Comparison of ENCODE assay signal across 2 cellular contexts in the genomic region with DNA sequence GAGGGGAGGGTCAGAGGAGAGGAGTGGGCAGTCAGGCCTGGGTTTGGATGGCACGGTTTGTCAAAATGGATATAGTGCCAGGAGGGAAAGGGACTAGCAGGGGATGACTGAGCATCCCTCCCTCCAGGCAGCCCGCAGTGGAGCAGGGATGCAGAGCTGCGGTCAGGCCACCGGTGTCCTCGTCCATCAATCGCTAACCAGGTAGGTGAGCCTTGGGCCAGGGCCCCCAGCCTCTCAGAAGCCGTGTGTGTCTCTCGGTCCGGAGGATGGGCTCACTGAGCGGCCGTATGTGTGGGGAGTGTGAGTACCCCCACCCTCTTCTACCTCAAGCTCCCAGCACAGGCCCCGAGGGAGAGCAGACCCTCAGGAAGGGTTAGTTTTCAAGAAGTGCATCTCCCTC.
TF ChIP-seq lines count a peak whose summit lies in the region.

No MANE protein-coding gene starts in this region.

TF ChIP-seq in K562, 482 proteins besides CTCF, POLR2A, EP300 and RAD21 (continues in another document):
- TF ChIP-seq ZNF282 (CRISPR knock-in tag; IDR thresholded peaks at IDR 0.05) (no peak), ZNF143 (CRISPR knock-in tag; IDR thresholded peaks at IDR 0.05) (no peak), CGGBP1 (CRISPR knock-in tag; IDR thresholded peaks at IDR 0.05) (no peak), HLTF (IDR thresholded peaks at IDR 0.05) (no peak), NR2F6 (CRISPR knock-in tag; IDR thresholded peaks at IDR 0.05) (no peak), HDAC2 (IDR thresholded peaks at IDR 0.05) (no peak), BRCA1 (IDR thresholded peaks at IDR 0.05) (no peak), BRCA1 (CRISPR knock-in tag; IDR thresholded peaks at IDR 0.05) (no peak), CSDE1 (IDR thresholded peaks at IDR 0.05) (no peak), ILF3 (IDR thresholded peaks at IDR 0.05; ENCODE audit: borderline replicate concordance) (no peak), SLC30A9 (CRISPR knock-in tag; IDR thresholded peaks at IDR 0.05) (no peak), NFIX (CRISPR knock-in tag; IDR thresholded peaks at IDR 0.05; ENCODE audit: low read depth) (no peak), CEBPG (CRISPR knock-in tag; IDR thresholded peaks at IDR 0.05) (no peak), CEBPG (tag; conservative IDR thresholded peaks at IDR 0.05 in 1 of 2, IDR thresholded peaks at IDR 0.05 in 1 of 2) (no peak), TRIM25 (IDR thresholded peaks at IDR 0.05; ENCODE audit: borderline replicate concordance) (no peak)
- TF ChIP-seq, protein P1, sequence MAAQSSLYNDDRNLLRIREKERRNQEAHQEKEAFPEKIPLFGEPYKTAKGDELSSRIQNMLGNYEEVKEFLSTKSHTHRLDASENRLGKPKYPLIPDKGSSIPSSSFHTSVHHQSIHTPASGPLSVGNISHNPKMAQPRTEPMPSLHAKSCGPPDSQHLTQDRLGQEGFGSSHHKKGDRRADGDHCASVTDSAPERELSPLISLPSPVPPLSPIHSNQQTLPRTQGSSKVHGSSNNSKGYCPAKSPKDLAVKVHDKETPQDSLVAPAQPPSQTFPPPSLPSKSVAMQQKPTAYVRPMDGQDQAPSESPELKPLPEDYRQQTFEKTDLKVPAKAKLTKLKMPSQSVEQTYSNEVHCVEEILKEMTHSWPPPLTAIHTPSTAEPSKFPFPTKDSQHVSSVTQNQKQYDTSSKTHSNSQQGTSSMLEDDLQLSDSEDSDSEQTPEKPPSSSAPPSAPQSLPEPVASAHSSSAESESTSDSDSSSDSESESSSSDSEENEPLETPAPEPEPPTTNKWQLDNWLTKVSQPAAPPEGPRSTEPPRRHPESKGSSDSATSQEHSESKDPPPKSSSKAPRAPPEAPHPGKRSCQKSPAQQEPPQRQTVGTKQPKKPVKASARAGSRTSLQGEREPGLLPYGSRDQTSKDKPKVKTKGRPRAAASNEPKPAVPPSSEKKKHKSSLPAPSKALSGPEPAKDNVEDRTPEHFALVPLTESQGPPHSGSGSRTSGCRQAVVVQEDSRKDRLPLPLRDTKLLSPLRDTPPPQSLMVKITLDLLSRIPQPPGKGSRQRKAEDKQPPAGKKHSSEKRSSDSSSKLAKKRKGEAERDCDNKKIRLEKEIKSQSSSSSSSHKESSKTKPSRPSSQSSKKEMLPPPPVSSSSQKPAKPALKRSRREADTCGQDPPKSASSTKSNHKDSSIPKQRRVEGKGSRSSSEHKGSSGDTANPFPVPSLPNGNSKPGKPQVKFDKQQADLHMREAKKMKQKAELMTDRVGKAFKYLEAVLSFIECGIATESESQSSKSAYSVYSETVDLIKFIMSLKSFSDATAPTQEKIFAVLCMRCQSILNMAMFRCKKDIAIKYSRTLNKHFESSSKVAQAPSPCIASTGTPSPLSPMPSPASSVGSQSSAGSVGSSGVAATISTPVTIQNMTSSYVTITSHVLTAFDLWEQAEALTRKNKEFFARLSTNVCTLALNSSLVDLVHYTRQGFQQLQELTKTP (IDR thresholded peaks at IDR 0.05; ENCODE audit: low read depth in 1 of 2, partially characterized antibody in 2 of 2) = no peak
- TF ChIP-seq, protein P2, sequence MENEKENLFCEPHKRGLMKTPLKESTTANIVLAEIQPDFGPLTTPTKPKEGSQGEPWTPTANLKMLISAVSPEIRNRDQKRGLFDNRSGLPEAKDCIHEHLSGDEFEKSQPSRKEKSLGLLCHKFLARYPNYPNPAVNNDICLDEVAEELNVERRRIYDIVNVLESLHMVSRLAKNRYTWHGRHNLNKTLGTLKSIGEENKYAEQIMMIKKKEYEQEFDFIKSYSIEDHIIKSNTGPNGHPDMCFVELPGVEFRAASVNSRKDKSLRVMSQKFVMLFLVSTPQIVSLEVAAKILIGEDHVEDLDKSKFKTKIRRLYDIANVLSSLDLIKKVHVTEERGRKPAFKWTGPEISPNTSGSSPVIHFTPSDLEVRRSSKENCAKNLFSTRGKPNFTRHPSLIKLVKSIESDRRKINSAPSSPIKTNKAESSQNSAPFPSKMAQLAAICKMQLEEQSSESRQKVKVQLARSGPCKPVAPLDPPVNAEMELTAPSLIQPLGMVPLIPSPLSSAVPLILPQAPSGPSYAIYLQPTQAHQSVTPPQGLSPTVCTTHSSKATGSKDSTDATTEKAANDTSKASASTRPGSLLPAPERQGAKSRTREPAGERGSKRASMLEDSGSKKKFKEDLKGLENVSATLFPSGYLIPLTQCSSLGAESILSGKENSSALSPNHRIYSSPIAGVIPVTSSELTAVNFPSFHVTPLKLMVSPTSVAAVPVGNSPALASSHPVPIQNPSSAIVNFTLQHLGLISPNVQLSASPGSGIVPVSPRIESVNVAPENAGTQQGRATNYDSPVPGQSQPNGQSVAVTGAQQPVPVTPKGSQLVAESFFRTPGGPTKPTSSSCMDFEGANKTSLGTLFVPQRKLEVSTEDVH (IDR thresholded peaks at IDR 0.05; ENCODE audit: low read depth, partially characterized antibody) = no peak
- TF ChIP-seq, protein P3, sequence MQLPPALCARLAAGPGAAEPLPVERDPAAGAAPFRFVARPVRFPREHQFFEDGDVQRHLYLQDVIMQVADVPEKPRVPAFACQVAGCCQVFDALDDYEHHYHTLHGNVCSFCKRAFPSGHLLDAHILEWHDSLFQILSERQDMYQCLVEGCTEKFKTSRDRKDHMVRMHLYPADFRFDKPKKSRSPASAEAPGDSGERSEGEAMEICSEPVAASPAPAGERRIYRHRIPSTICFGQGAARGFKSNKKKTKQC (CRISPR knock-in tag; IDR thresholded peaks at IDR 0.05) = no peak

TF ChIP-seq in GM12891, 5 proteins besides CTCF, POLR2A, EP300 and RAD21:
- TF ChIP-seq SPI1 (IDR thresholded peaks at IDR 0.05; ENCODE audit: low read depth, low read length) = no peak
- TF ChIP-seq TAF1 (IDR thresholded peaks at IDR 0.05; ENCODE audit: low read depth, low read length) = no peak
- no peak for TF ChIP-seq POU2F2 (IDR thresholded peaks at IDR 0.05; ENCODE audit: low read depth, low read length)
- TF ChIP-seq PAX5 (IDR thresholded peaks at IDR 0.05; ENCODE audit: insufficient read depth, low read length, severe bottlenecking) = no peak
- no peak for TF ChIP-seq POLR2AphosphoS5 (IDR thresholded peaks at IDR 0.05; ENCODE audit: low read depth, low read length)
